Comparison of ENCODE assay signal across 1 cellular context in genomic region chr22:48784701-48785503, GRCh38.
TF ChIP-seq lines count a peak whose summit lies in the region.

No MANE protein-coding gene starts in this region.

TF ChIP-seq in HepG2, 621 proteins besides CTCF, POLR2A, EP300 and RAD21:
- TF ChIP-seq GTF3A (CRISPR knock-in tag; conservative IDR thresholded peaks at IDR 0.05) (no peak), XBP1 (CRISPR knock-in tag; IDR thresholded peaks at IDR 0.05) (no peak), ZNF780A (CRISPR knock-in tag; IDR thresholded peaks at IDR 0.05) (no peak), FOXM1 (CRISPR knock-in tag; IDR thresholded peaks at IDR 0.05) (no peak)
TF ChIP-seq in HepG2: peak in this region for 0.
